9 cellular contexts compared by ENCODE assay signal in genomic region chr17:53806473-53806872, GRCh38. TPM values are rescaled to one million over a fixed set of nuclear protein-coding genes. Genes with fewer than 3 reads are reported as not detected.
"Had no signal": no experiment of that assay in that cellular context is flagged by ENCODE, and none has a peak within 500 bp of the region (broad histone marks: within the 10 kb centered on the region; RNA-seq: fewer than 3 reads in every experiment).

No MANE protein-coding gene starts in this region.

- DNase-seq: GM23248, GOT3, H7, HFFc6 had no signal

- H3K36me3 ChIP-seq: HAP-1 had no signal

- H3K4me1 ChIP-seq: HAP-1 had no signal

- H3K27ac ChIP-seq: GM23248, HL-60 had no signal

- H3K9ac ChIP-seq: GM23248 had no signal

- ATAC-seq: HCT116, HepG2 had no signal

- H3K9me3 ChIP-seq: HAP-1 had no signal

- H3K4me3 ChIP-seq: GM23248, HAP-1 had no signal

- H2AFZ ChIP-seq: GM23248 had no signal

RNA-seq across cellular contexts. Expression of gene KIF2B, which starts 16.3 kb away (rescaled TPM):
- polyA plus RNA-seq: GM23248, HepG2, IgD-negative memory B cell had no signal
